ENCODE assay signal across 18 cellular contexts in the genomic region with DNA sequence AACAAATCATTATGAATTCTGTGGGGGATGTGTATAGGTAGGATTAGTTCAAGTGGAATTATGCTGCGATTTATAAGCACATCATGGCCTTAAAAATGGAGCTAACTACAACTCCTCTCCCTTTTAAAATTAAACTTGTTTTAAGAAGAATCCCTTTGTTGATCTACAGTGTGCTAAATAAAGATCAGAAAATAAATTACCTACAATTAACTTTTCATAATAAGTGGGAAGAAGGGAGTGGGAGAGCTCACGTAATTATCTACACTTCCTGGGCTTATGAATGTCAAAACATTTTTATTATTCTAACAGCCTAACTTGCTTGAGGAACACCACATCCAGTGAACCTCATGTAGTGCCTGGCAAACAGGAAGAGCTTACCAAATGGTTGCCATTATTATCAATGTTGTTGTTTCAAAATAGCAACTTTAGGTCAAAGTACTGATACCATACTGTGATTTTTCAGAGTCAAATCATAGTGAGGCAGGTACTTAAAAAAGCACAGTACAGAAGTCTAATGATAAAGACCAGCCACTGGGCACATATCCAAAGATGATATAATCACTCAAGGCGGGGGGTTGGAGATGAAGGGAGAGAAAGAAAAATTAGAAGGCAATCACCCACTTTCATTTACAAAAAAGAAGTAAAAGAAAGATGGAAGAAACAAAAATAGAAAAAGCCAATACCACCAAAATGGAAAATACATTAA.
DNase-seq lines count a peak whose midpoint lies in the region; ATAC-seq, FAIRE-seq and TF ChIP-seq lines count a peak whose summit lies in the region.
"Had no signal": no experiment of that assay in that cellular context is flagged by ENCODE, and none has a peak within 500 bp of the region (broad histone marks: within the 10 kb centered on the region; RNA-seq: fewer than 3 reads in every experiment).

No MANE protein-coding gene starts in this region.

- in situ Hi-C loops in K562 (cut with MboI): no loop called here

- H4K20me1 ChIP-seq in K562 (replicated peaks; ENCODE audit: control insufficient read depth, insufficient read depth, low read length): no peaks in the 10 kb centered on the region

- no peaks in the 10 kb centered on the region for H3K4me1 Mint-ChIP-seq in activated naive CD4-positive, alpha-beta T cell treated with anti-CD3 and anti-CD28 coated beads, Interleukin-2, amount 10 ng/mL, durations not matched to agents 7 days and 5 days
- peaks cover 3% of the 10 kb centered on the region for H3K4me1 Mint-ChIP-seq in nephron
- H3K4me1 Mint-ChIP-seq in activated CD4-positive, alpha-beta memory T cell treated with anti-CD3 and anti-CD28 coated beads for 36 hours (ENCODE audit: low read depth): peaks cover 41% of the 10 kb centered on the region

- H3K79me2 ChIP-seq in K562 (ENCODE audit: control insufficient read depth, insufficient read depth, low read length): no peaks in the 10 kb centered on the region

- no peak overlapping the region for H3K4me2 ChIP-seq in K562 (ENCODE audit: insufficient read depth, low read length)
- H3K4me2 ChIP-seq: KMS-11 had no signal

- H3K27me3 ChIP-seq in K562 (ENCODE audit: control insufficient read depth in 2 of 2, insufficient read depth in 2 of 2, low read length in 2 of 2): no peaks in the 10 kb centered on the region
- H3K27me3 ChIP-seq: esophagus muscularis mucosa, SJSA1, testis had no signal

- TF ChIP-seq CTCF in K562 (IDR thresholded peaks at IDR 0.05 in 2 of 3, conservative IDR thresholded peaks at IDR 0.05 in 1 of 3; ENCODE audit: insufficient read depth in 2 of 3, low read depth in 1 of 3, low read length in 3 of 3): no peak
- no peak for TF ChIP-seq CTCF in nephron (IDR thresholded peaks at IDR 0.05; ENCODE audit: unreplicated experiment in 3 of 3)

- no peak overlapping the region for H2AFZ ChIP-seq in K562 (ENCODE audit: low read depth, low read length)

- peaks cover 0 to 5% of the 10 kb centered on the region in 2 donors for H3K9me3 Mint-ChIP-seq in activated naive CD4-positive, alpha-beta T cell treated with anti-CD3 and anti-CD28 coated beads, Interleukin-2, amount 50 U/mL, for 72 hours
- H3K9me3 Mint-ChIP-seq in activated naive CD4-positive, alpha-beta T cell treated with anti-CD3 and anti-CD28 coated beads, Interleukin-2, amount 10 ng/mL, durations not matched to agents 7 days and 5 days: no peaks in the 10 kb centered on the region
- H3K9me3 Mint-ChIP-seq in nephron: no peaks in the 10 kb centered on the region
- H3K9me3 Mint-ChIP-seq in activated CD4-positive, alpha-beta memory T cell treated with anti-CD3 and anti-CD28 coated beads for 36 hours: no peaks in the 10 kb centered on the region
- H3K9me3 Mint-ChIP-seq: natural killer cell treated with Interleukin-12 subunit alpha and Interleukin-12 subunit beta and Interleukin-15 and Interleukin-18, amount 100 ng/mL, for 72 hours had no signal

- TF ChIP-seq POLR2A in K562 (conservative IDR thresholded peaks at IDR 0.05): no peak

- H3K9ac ChIP-seq in K562 (ENCODE audit: insufficient read depth in 1 of 2, low read depth in 2 of 2, low read length in 2 of 2): no peak overlapping the region
- H3K9ac ChIP-seq: KMS-11 had no signal

- CTCF ChIA-PET in activated naive CD4-positive, alpha-beta T cell treated with anti-CD3 and anti-CD28 coated beads, Interleukin-2, amount 10 ng/mL, durations not matched to agents 7 days and 5 days (lab: Charles Lee): interaction anchor here (0.8 to 1.0 kb wide), 2 partner anchors 68 to 72 kb away, joined by 3 read pairs; no protein-coding TSS in a partner anchor
- CTCF ChIA-PET in K562 (lab: Yijun Ruan, JAX; ENCODE audit: low intra/inter-chr PET ratio): no interaction called here
- CTCF ChIA-PET in activated CD4-positive, alpha-beta memory T cell treated with anti-CD3 and anti-CD28 coated beads for 36 hours (lab: Charles Lee): interaction anchor here (0.8 kb wide), 1 partner anchor 18 kb away, joined by 3 read pairs; no protein-coding TSS in a partner anchor

- intact Hi-C loops in K562 (cut with micrococcal nuclease): no loop called here
- intact Hi-C loops in activated CD4-positive, alpha-beta memory T cell treated with anti-CD3 and anti-CD28 coated beads for 36 hours (cut with micrococcal nuclease): no loop called here

- no TSS peak for BruUV-seq in K562 (replicated peaks; lab: Mats Ljungman, UMichigan)

- no peaks in the 10 kb centered on the region for H3K4me1 ChIP-seq in K562 (replicated peaks in 1 of 2; ENCODE audit: control insufficient read depth in 2 of 2, insufficient read depth in 2 of 2, low read length in 2 of 2)
- H3K4me1 ChIP-seq: SJSA1, testis had no signal

- FAIRE-seq in K562 (lab: Jason Lieb, UNC): peak; percentile 49
- FAIRE-seq: GM12878 had no signal

- ATAC-seq in activated naive CD4-positive, alpha-beta T cell treated with anti-CD3 and anti-CD28 coated beads, Interleukin-2, amount 50 U/mL, for 72 hours: no peak
- ATAC-seq in K562 (no peak), GM21447 (IDR thresholded peaks at IDR 0.05; ENCODE audit: unreplicated experiment) (no peak)
- ATAC-seq: GM12878; HCT116; natural killer cell treated with Interleukin-12 subunit alpha and Interleukin-12 subunit beta and Interleukin-15 and Interleukin-18, amount 100 ng/mL, for 72 hours had no signal

- H3K27ac Mint-ChIP-seq in activated naive CD4-positive, alpha-beta T cell treated with anti-CD3 and anti-CD28 coated beads, Interleukin-2, amount 50 U/mL, for 72 hours: peak overlapping the region; percentile 0 to 38
- no peak overlapping the region for H3K27ac Mint-ChIP-seq in activated naive CD4-positive, alpha-beta T cell treated with anti-CD3 and anti-CD28 coated beads, Interleukin-2, amount 10 ng/mL, durations not matched to agents 7 days and 5 days
- peak overlapping the region in 2 of 3 experiments; percentile 26 to 74 for H3K27ac Mint-ChIP-seq in nephron
- no peak overlapping the region for H3K27ac Mint-ChIP-seq in activated CD4-positive, alpha-beta memory T cell treated with anti-CD3 and anti-CD28 coated beads for 36 hours
- H3K27ac Mint-ChIP-seq: natural killer cell treated with Interleukin-12 subunit alpha and Interleukin-12 subunit beta and Interleukin-15 and Interleukin-18, amount 100 ng/mL, for 72 hours had no signal

- WGBS in K562 (ENCODE audit: insufficient coverage, low coverage, missing lambda C conversion rate): 63% methylated on average over 3 of the region's 3 CpGs

- POLR2A ChIA-PET in K562 (lab: Yijun Ruan, JAX): no interaction called here
- POLR2A ChIA-PET in activated CD4-positive, alpha-beta memory T cell treated with anti-CD3 and anti-CD28 coated beads for 36 hours (lab: Charles Lee): no interaction called here

- H3K4me3 ChIP-seq in K562: no peak overlapping the region
- H3K4me3 ChIP-seq: coronary artery, esophagus muscularis mucosa, GM12878, SJSA1, testis had no signal

- H3K9me1 ChIP-seq in K562 (ENCODE audit: control insufficient read depth, insufficient read depth, low read length): no peaks in the 10 kb centered on the region

- H3K36me3 Mint-ChIP-seq in activated naive CD4-positive, alpha-beta T cell treated with anti-CD3 and anti-CD28 coated beads, Interleukin-2, amount 50 U/mL, for 72 hours: peaks cover 11 to 44% of the 10 kb centered on the region in 2 donors
- peaks cover 56% of the 10 kb centered on the region for H3K36me3 Mint-ChIP-seq in activated naive CD4-positive, alpha-beta T cell treated with anti-CD3 and anti-CD28 coated beads, Interleukin-2, amount 10 ng/mL, durations not matched to agents 7 days and 5 days
- peaks cover 21% of the 10 kb centered on the region for H3K36me3 Mint-ChIP-seq in nephron (ENCODE audit: low read depth)
- peaks cover 45% of the 10 kb centered on the region for H3K36me3 Mint-ChIP-seq in activated CD4-positive, alpha-beta memory T cell treated with anti-CD3 and anti-CD28 coated beads for 36 hours

- TF ChIP-seq RAD21 in K562 (CRISPR knock-in tag; conservative IDR thresholded peaks at IDR 0.05 in 1 of 2, IDR thresholded peaks at IDR 0.05 in 1 of 2): no peak

- H3K4me3 Mint-ChIP-seq in activated naive CD4-positive, alpha-beta T cell treated with anti-CD3 and anti-CD28 coated beads, Interleukin-2, amount 10 ng/mL, durations not matched to agents 7 days and 5 days: no peak overlapping the region
- no peak overlapping the region for H3K4me3 Mint-ChIP-seq in nephron
- no peak overlapping the region for H3K4me3 Mint-ChIP-seq in activated CD4-positive, alpha-beta memory T cell treated with anti-CD3 and anti-CD28 coated beads for 36 hours
- H3K4me3 Mint-ChIP-seq: natural killer cell treated with Interleukin-12 subunit alpha and Interleukin-12 subunit beta and Interleukin-15 and Interleukin-18, amount 100 ng/mL, for 72 hours had no signal

- no peaks in the 10 kb centered on the region for H3K9me3 ChIP-seq in K562 (replicated peaks; ENCODE audit: control insufficient read depth, insufficient read depth, low read depth, low read length)
- H3K9me3 ChIP-seq: esophagus muscularis mucosa, SJSA1, testis had no signal

- H3K36me3 ChIP-seq in K562 (ENCODE audit: control insufficient read depth, insufficient read depth, low read length): peaks cover 31% of the 10 kb centered on the region

- no peaks in the 10 kb centered on the region for H3K27me3 Mint-ChIP-seq in activated naive CD4-positive, alpha-beta T cell treated with anti-CD3 and anti-CD28 coated beads, Interleukin-2, amount 10 ng/mL, durations not matched to agents 7 days and 5 days
- no peaks in the 10 kb centered on the region for H3K27me3 Mint-ChIP-seq in nephron (ENCODE audit: low read depth)
- no peaks in the 10 kb centered on the region for H3K27me3 Mint-ChIP-seq in activated CD4-positive, alpha-beta memory T cell treated with anti-CD3 and anti-CD28 coated beads for 36 hours
- H3K27me3 Mint-ChIP-seq: natural killer cell treated with Interleukin-12 subunit alpha and Interleukin-12 subunit beta and Interleukin-15 and Interleukin-18, amount 100 ng/mL, for 72 hours had no signal

- TF ChIP-seq EP300 in K562 (IDR thresholded peaks at IDR 0.05; ENCODE audit: low read length): no peak

- H3K27ac ChIP-seq in K562 (ENCODE audit: extremely low read depth, low read depth, low read length): no peak overlapping the region
- H3K27ac ChIP-seq: coronary artery, esophagus muscularis mucosa, KMS-11, SJSA1, testis had no signal

- no peak for DNase-seq in activated naive CD4-positive, alpha-beta T cell treated with anti-CD3 and anti-CD28 coated beads, Interleukin-2, amount 50 U/mL, for 72 hours (ENCODE audit: low spot score in 2 of 2)
- DNase-seq in activated naive CD4-positive, alpha-beta T cell treated with anti-CD3 and anti-CD28 coated beads, Interleukin-2, amount 10 ng/mL, durations not matched to agents 7 days and 5 days: no peak
- DNase-seq in NCI-H2227 (lab: John Stamatoyannopoulos, UW; ENCODE audit: unreplicated experiment): peak; percentile 32
- peak in 1 of 4 experiments; percentile 8 for DNase-seq in K562 (ENCODE audit: extremely low read depth in 1 of 4, low spot score in 3 of 4)
- no peak for DNase-seq in stimulated activated CD4-positive, alpha-beta T cell treated with anti-CD3 and anti-CD28 coated beads, Interleukin-12 subunit alpha, Interleukin-12 subunit beta, amount 100 ng/mL, for 4 hours
- no peak for DNase-seq in activated CD4-positive, alpha-beta memory T cell treated with anti-CD3 and anti-CD28 coated beads for 36 hours
- DNase-seq: EL; stimulated activated CD4-positive, alpha-beta T cell treated with anti-CD3 and anti-CD28 coated beads, Interleukin-1b, Interleukin-23, amount 100 ng/mL, for 48 hours; testis had no signal

TF ChIP-seq in K562, 482 proteins besides CTCF, POLR2A, EP300 and RAD21 (continues in another document):
- no peak for TF ChIP-seq SPI1 (IDR thresholded peaks at IDR 0.05; ENCODE audit: borderline replicate concordance, low read depth, low read length)

Comparison
In these comparisons a context has a peak if more than half of its experiments do, and no peak if none do; other contexts are left out.
1. H3K27ac Mint-ChIP-seq: peak in activated naive CD4-positive, alpha-beta T cell treated with anti-CD3 and anti-CD28 coated beads, Interleukin-2, amount 50 U/mL, for 72 hours (2 of 2) and nephron (2 of 3); none in activated naive CD4-positive, alpha-beta T cell treated with anti-CD3 and anti-CD28 coated beads, Interleukin-2, amount 10 ng/mL, durations not matched to agents 7 days and 5 days (single experiment) and activated CD4-positive, alpha-beta memory T cell treated with anti-CD3 and anti-CD28 coated beads for 36 hours (single experiment).